8 cellular contexts compared by ENCODE assay signal in genomic region chr12:51821423-51822260, GRCh38. TPM values are rescaled to one million over a fixed set of nuclear protein-coding genes. Genes with fewer than 3 reads are reported as not detected.
A peak's percentile ranks its signal among the peaks of the same experiment; 100 is the strongest.
DNase-seq lines count a peak whose midpoint lies in the region; TF ChIP-seq lines count a peak whose summit lies in the region.

No MANE protein-coding gene starts in this region.

- H3K4me3 Mint-ChIP-seq in activated naive CD4-positive, alpha-beta T cell treated with anti-CD3 and anti-CD28 coated beads, Interleukin-2, amount 10 ng/mL, durations not matched to agents 7 days and 5 days, result peak overlapping the region; percentile 45
- no peak overlapping the region for H3K4me3 Mint-ChIP-seq in osteocyte (ENCODE audit: unreplicated experiment)

- H3K27ac Mint-ChIP-seq in activated naive CD4-positive, alpha-beta T cell treated with anti-CD3 and anti-CD28 coated beads, Interleukin-2, amount 10 ng/mL, durations not matched to agents 7 days and 5 days, result no peak overlapping the region
- no peak overlapping the region for H3K27ac Mint-ChIP-seq in osteocyte (ENCODE audit: unreplicated experiment)

- no peaks in the 10 kb centered on the region for H3K36me3 Mint-ChIP-seq in activated naive CD4-positive, alpha-beta T cell treated with anti-CD3 and anti-CD28 coated beads, Interleukin-2, amount 10 ng/mL, durations not matched to agents 7 days and 5 days
- no peaks in the 10 kb centered on the region for H3K36me3 Mint-ChIP-seq in osteocyte (ENCODE audit: unreplicated experiment)

- peaks cover 62% of the 10 kb centered on the region for H3K27me3 Mint-ChIP-seq in activated naive CD4-positive, alpha-beta T cell treated with anti-CD3 and anti-CD28 coated beads, Interleukin-2, amount 10 ng/mL, durations not matched to agents 7 days and 5 days
- no peaks in the 10 kb centered on the region for H3K27me3 Mint-ChIP-seq in osteocyte (ENCODE audit: unreplicated experiment)

- DNase-seq in DMS 273 (lab: John Stamatoyannopoulos, UW; ENCODE audit: unreplicated experiment) (peak; percentile 53), DMS 273 treated with DMSO at 0.1 percent for 48 hours (lab: John Stamatoyannopoulos, UW) (no peak), iPS-NIHi11 (ENCODE audit: low spot score) (peak; percentile 50), NCI-H2171 treated with DMSO at 0.1 percent for 48 hours (lab: John Stamatoyannopoulos, UW) (no peak), osteocyte (ENCODE audit: extremely low spot score, unreplicated experiment) (no peak), NCI-H226 (no peak)
- no peak for DNase-seq in activated naive CD4-positive, alpha-beta T cell treated with anti-CD3 and anti-CD28 coated beads, Interleukin-2, amount 10 ng/mL, durations not matched to agents 7 days and 5 days
- DNase-seq in stimulated activated naive CD4-positive, alpha-beta T cell treated with Interleukin-2 at 50 U/mL for 16 hours (lab: John Stamatoyannopoulos, UW), result peak; percentile 37

- H3K9me3 Mint-ChIP-seq in activated naive CD4-positive, alpha-beta T cell treated with anti-CD3 and anti-CD28 coated beads, Interleukin-2, amount 10 ng/mL, durations not matched to agents 7 days and 5 days, result no peaks in the 10 kb centered on the region
- no peaks in the 10 kb centered on the region for H3K9me3 Mint-ChIP-seq in osteocyte (ENCODE audit: unreplicated experiment)

- H3K4me1 Mint-ChIP-seq in activated naive CD4-positive, alpha-beta T cell treated with anti-CD3 and anti-CD28 coated beads, Interleukin-2, amount 10 ng/mL, durations not matched to agents 7 days and 5 days, result peaks cover 8% of the 10 kb centered on the region
- peaks cover 8% of the 10 kb centered on the region for H3K4me1 Mint-ChIP-seq in osteocyte (ENCODE audit: unreplicated experiment)

- CTCF ChIA-PET in activated naive CD4-positive, alpha-beta T cell treated with anti-CD3 and anti-CD28 coated beads, Interleukin-2, amount 10 ng/mL, durations not matched to agents 7 days and 5 days (lab: Charles Lee), result interaction anchor here (1.3 to 3.4 kb wide), 3 partner anchors 10 to 401 kb away, joined by 4 to 25 read pairs (median 6); no protein-coding TSS in a partner anchor

- TF ChIP-seq CTCF in osteocyte (IDR thresholded peaks at IDR 0.05), result no peak

RNA-seq across cellular contexts. Expression of gene FIGNL2, which starts 26.9 kb away (rescaled TPM):
- total RNA-seq in osteocyte, result 0.08 TPM in 2 replicates

Comparison
In these comparisons a context has a peak if more than half of its experiments do, and no peak if none do; other contexts are left out.
1. DNase-seq: peak in DMS 273 (single experiment), iPS-NIHi11 (single experiment) and stimulated activated naive CD4-positive, alpha-beta T cell treated with Interleukin-2 at 50 U/mL for 16 hours (single experiment); none in DMS 273 treated with DMSO at 0.1 percent for 48 hours (single experiment), activated naive CD4-positive, alpha-beta T cell treated with anti-CD3 and anti-CD28 coated beads, Interleukin-2, amount 10 ng/mL, durations not matched to agents 7 days and 5 days (single experiment), NCI-H2171 treated with DMSO at 0.1 percent for 48 hours (single experiment), osteocyte (single experiment) and NCI-H226 (single experiment).